27 cellular contexts compared by ENCODE assay signal in genomic region chr9:78491402-78491801, GRCh38.
DNase-seq lines count a peak whose midpoint lies in the region; ATAC-seq, FAIRE-seq and TF ChIP-seq lines count a peak whose summit lies in the region.
"Had no signal": no experiment of that assay in that cellular context is flagged by ENCODE, and none has a peak within 500 bp of the region (broad histone marks: within the 10 kb centered on the region; RNA-seq: fewer than 3 reads in every experiment).

No MANE protein-coding gene starts in this region.

- no peaks in the 10 kb centered on the region for H3K9me3 ChIP-seq in neuronal stem cell (replicated peaks in 1 of 2; ENCODE audit: control insufficient read depth in 2 of 2, insufficient read depth in 1 of 2, low read depth in 1 of 2, low read length in 2 of 2)

- H3K27ac Mint-ChIP-seq in stimulated activated naive CD8-positive, alpha-beta T cell treated with anti-CD3 and anti-CD28 coated beads, Interleukin-15, amount 100 ng/mL, for 72 hours, result no peak overlapping the region
- H3K27ac Mint-ChIP-seq: CD4-positive, CD25-positive, alpha-beta regulatory T cell; CD8-positive, alpha-beta memory T cell had no signal

- H3K4me2 ChIP-seq in neuronal stem cell (ENCODE audit: insufficient read depth, low read length, poor library complexity, severe bottlenecking), result no peak overlapping the region
- H3K4me2 ChIP-seq: BLaER1 had no signal

- FAIRE-seq in bronchial epithelial cell (lab: Jason Lieb, UNC), result peak; percentile 40
- FAIRE-seq: A204.1, GM12892, GM18507 had no signal

- H3K27ac ChIP-seq in neuronal stem cell (replicated peaks; ENCODE audit: low read length), result peak overlapping the region; percentile 23
- H3K27ac ChIP-seq: BLaER1 had no signal

- H2BK15ac ChIP-seq in neuronal stem cell (ENCODE audit: low read length), result no peak overlapping the region

- no peaks in the 10 kb centered on the region for H3K36me3 ChIP-seq in bronchial epithelial cell (ENCODE audit: control insufficient read depth, insufficient read depth, low read length)
- H3K36me3 ChIP-seq in neuronal stem cell (replicated peaks in 1 of 2; ENCODE audit: control insufficient read depth in 2 of 2, insufficient read depth in 2 of 2, low read length in 2 of 2), result no peaks in the 10 kb centered on the region
- H3K36me3 ChIP-seq: BE2C, BLaER1 had no signal

- no peak overlapping the region for H3K4ac ChIP-seq in neuronal stem cell (ENCODE audit: low read length)

- H2BK12ac ChIP-seq in neuronal stem cell (ENCODE audit: low read length), result no peak overlapping the region

- H3K23ac ChIP-seq in neuronal stem cell (ENCODE audit: low read depth, low read length, poor library complexity), result no peak overlapping the region

- WGBS in neuronal stem cell (ENCODE audit: extremely low coverage in 2 of 2, insufficient read length in 2 of 2, insufficient replicate concordance in 1 of 2), 2 donors, result no CpG with 5 or more reads among the region's 3 CpGs

- peak overlapping the region; percentile 22 for H3K9ac ChIP-seq in neuronal stem cell (ENCODE audit: low read depth, low read length, poor library complexity)
- H3K9ac ChIP-seq: BLaER1 had no signal

- H2AK5ac ChIP-seq in neuronal stem cell (ENCODE audit: low read depth, low read length), result no peak overlapping the region

- no peaks in the 10 kb centered on the region for H3K79me1 ChIP-seq in neuronal stem cell (ENCODE audit: low read depth, low read length)

- H2BK5ac ChIP-seq in neuronal stem cell (ENCODE audit: low read length), result no peak overlapping the region

- no peak overlapping the region for H3K4me3 Mint-ChIP-seq in stimulated activated naive CD8-positive, alpha-beta T cell treated with anti-CD3 and anti-CD28 coated beads, Interleukin-15, amount 100 ng/mL, for 72 hours
- H3K4me3 Mint-ChIP-seq: CD14-positive monocyte; CD4-positive, alpha-beta memory T cell; CD4-positive, CD25-positive, alpha-beta regulatory T cell had no signal

- H3K18ac ChIP-seq in neuronal stem cell (ENCODE audit: low read length), result no peak overlapping the region

- no peak overlapping the region for H2AFZ ChIP-seq in neuronal stem cell (ENCODE audit: low read length)

- H3K27me3 Mint-ChIP-seq in stimulated activated naive CD8-positive, alpha-beta T cell treated with anti-CD3 and anti-CD28 coated beads, Interleukin-15, amount 100 ng/mL, for 72 hours, result peaks cover 9% of the 10 kb centered on the region

- no peak for DNase-seq in stimulated activated naive CD8-positive, alpha-beta T cell treated with anti-CD3 and anti-CD28 coated beads, Interleukin-15, amount 100 ng/mL, for 72 hours
- no peak for DNase-seq in stimulated activated naive CD8-positive, alpha-beta T cell treated with anti-CD3 and anti-CD28 coated beads, Interleukin-15, Interleukin-2, amounts not matched to agents 100 U/mL and 50 U/mL, for 24 hours
- DNase-seq in bronchial epithelial cell (ENCODE audit: low read depth), result no peak
- no peak for DNase-seq in neuronal stem cell (ENCODE audit: low spot score)
- DNase-seq in hippocampal formation (lab: John Stamatoyannopoulos, UW), result no peak
- DNase-seq: 8988T; ACHN; BE2C; C1 segment of cervical spinal cord; CD4-positive, alpha-beta memory T cell; CD4-positive, CD25-positive, alpha-beta regulatory T cell; CD8-positive, alpha-beta memory T cell; COR-L47; DMS 273 treated with DMSO at 0.1 percent for 48 hours; DMS153; DMS53; DMS79; DND-41; EL; GDM1 had no signal

- H3K4me1 Mint-ChIP-seq in stimulated activated naive CD8-positive, alpha-beta T cell treated with anti-CD3 and anti-CD28 coated beads, Interleukin-15, amount 100 ng/mL, for 72 hours, result no peaks in the 10 kb centered on the region
- H3K4me1 Mint-ChIP-seq: CD14-positive monocyte; CD4-positive, alpha-beta memory T cell; CD4-positive, CD25-positive, alpha-beta regulatory T cell; CD8-positive, alpha-beta memory T cell had no signal

- H3K4me3 ChIP-seq in bronchial epithelial cell (ENCODE audit: low read depth, low read length) (no peak overlapping the region), neuronal stem cell (ENCODE audit: low read length in 2 of 2) (no peak overlapping the region)
- H3K4me3 ChIP-seq: BLaER1, GM12878 had no signal

- ATAC-seq in stimulated activated naive CD8-positive, alpha-beta T cell treated with anti-CD3 and anti-CD28 coated beads, Interleukin-15, amount 100 ng/mL, for 72 hours, result peak; percentile 28
- ATAC-seq in stimulated activated naive CD8-positive, alpha-beta T cell treated with anti-CD3 and anti-CD28 coated beads, Interleukin-15, Interleukin-2, amounts not matched to agents 100 U/mL and 50 U/mL, for 24 hours, result no peak
- no peak for ATAC-seq in HG02884 (IDR thresholded peaks at IDR 0.05; ENCODE audit: unreplicated experiment)
- ATAC-seq: GM12878 had no signal

- H3K4me1 ChIP-seq in neuronal stem cell (ENCODE audit: control insufficient read depth in 2 of 2, insufficient read depth in 1 of 2, low read depth in 1 of 2, low read length in 2 of 2), result peaks cover 0 to 7% of the 10 kb centered on the region in 2 donors
- H3K4me1 ChIP-seq: BLaER1 had no signal

- H3K9me3 Mint-ChIP-seq in stimulated activated naive CD8-positive, alpha-beta T cell treated with anti-CD3 and anti-CD28 coated beads, Interleukin-15, amount 100 ng/mL, for 72 hours, result no peaks in the 10 kb centered on the region

- H4K91ac ChIP-seq in neuronal stem cell (ENCODE audit: low read depth, low read length, poor library complexity), result no peak overlapping the region

- no peak overlapping the region for H3K14ac ChIP-seq in neuronal stem cell (ENCODE audit: low read length)

- no peak overlapping the region for H2BK120ac ChIP-seq in neuronal stem cell (ENCODE audit: low read depth, low read length)

- TF ChIP-seq CTCF in bronchial epithelial cell (IDR thresholded peaks at IDR 0.05; ENCODE audit: insufficient read depth, low read length, severe bottlenecking), result no peak

- H3K27me3 ChIP-seq in bronchial epithelial cell (ENCODE audit: control insufficient read depth, insufficient read depth, low read length), result no peaks in the 10 kb centered on the region
- no peaks in the 10 kb centered on the region for H3K27me3 ChIP-seq in neuronal stem cell (ENCODE audit: control insufficient read depth in 3 of 3, insufficient read depth in 3 of 3, low read depth in 1 of 3, low read length in 3 of 3)
- H3K27me3 ChIP-seq: BE2C, BLaER1 had no signal

- no peak overlapping the region for H4K8ac ChIP-seq in neuronal stem cell (ENCODE audit: low read depth, low read length)
